Comparison of ENCODE assay signal across 2 cellular contexts in the genomic region with DNA sequence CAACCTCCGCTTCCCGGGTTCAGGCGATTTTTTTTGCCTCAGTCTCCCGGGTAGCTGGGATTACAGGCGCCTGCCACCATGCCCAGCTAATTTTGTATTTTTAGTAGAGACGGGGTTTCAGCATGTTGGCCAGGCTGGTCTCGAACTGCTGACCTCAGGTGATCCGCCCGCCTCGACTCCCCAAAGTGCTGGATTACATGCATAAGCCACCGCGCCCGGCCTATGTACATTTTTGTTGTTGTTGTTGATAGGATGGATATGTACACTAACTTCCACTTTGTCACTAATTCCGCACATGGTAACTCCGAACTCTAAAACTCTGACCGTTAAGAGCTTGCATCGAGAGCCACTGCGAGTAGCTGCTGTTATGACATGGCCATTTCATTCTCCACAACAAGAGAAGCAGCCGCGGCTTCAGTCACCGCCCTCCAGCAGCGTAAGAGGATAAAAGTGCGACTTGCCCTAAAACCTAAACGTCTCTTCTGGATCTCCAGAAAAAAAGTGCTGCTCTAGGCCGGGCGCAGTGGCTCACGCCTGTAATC.
TF ChIP-seq lines count a peak whose summit lies in the region.

No MANE protein-coding gene starts in this region.

TF ChIP-seq in SK-N-SH, 30 proteins besides CTCF, POLR2A, EP300 and RAD21 (continued from another document):
- TF ChIP-seq REST (IDR thresholded peaks at IDR 0.05; ENCODE audit: low read depth, low read length): no peak
- no peak for TF ChIP-seq TAF1 (IDR thresholded peaks at IDR 0.05; ENCODE audit: borderline replicate concordance, low read depth, low read length)
- TF ChIP-seq TCF12 (IDR thresholded peaks at IDR 0.05): no peak
- TF ChIP-seq YY1 (IDR thresholded peaks at IDR 0.05; ENCODE audit: low read depth): no peak
- no peak for TF ChIP-seq SIN3A (IDR thresholded peaks at IDR 0.05; ENCODE audit: borderline replicate concordance, low read depth, low read length)
- TF ChIP-seq TEAD4 (IDR thresholded peaks at IDR 0.05; ENCODE audit: borderline replicate concordance, insufficient read depth): no peak
- TF ChIP-seq GATA2 (CRISPR knock-in tag; IDR thresholded peaks at IDR 0.05): no peak
- TF ChIP-seq ELF1 (IDR thresholded peaks at IDR 0.05): no peak
- TF ChIP-seq, protein P1, sequence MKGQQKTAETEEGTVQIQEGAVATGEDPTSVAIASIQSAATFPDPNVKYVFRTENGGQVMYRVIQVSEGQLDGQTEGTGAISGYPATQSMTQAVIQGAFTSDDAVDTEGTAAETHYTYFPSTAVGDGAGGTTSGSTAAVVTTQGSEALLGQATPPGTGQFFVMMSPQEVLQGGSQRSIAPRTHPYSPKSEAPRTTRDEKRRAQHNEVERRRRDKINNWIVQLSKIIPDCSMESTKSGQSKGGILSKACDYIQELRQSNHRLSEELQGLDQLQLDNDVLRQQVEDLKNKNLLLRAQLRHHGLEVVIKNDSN (IDR thresholded peaks at IDR 0.05; ENCODE audit: borderline replicate concordance, low read depth): no peak
- no peak for TF ChIP-seq SMC3 (IDR thresholded peaks at IDR 0.05; ENCODE audit: low read depth, low read length)
- no peak for TF ChIP-seq NRF1 (IDR thresholded peaks at IDR 0.05; ENCODE audit: low read depth, low read length)
TF ChIP-seq in SK-N-SH: peak in this region for 0.

TF ChIP-seq in SK-N-SH treated with all-trans-retinoic acid at 6 μM for 48 hours, 23 proteins besides CTCF, POLR2A, EP300 and RAD21 (continued from another document):
- TF ChIP-seq POU6F1 (CRISPR knock-in tag; IDR thresholded peaks at IDR 0.05; ENCODE audit: borderline replicate concordance, low read depth) (no peak), BACH2 (CRISPR knock-in tag; IDR thresholded peaks at IDR 0.05; ENCODE audit: borderline replicate concordance) (no peak), CSDC2 (CRISPR knock-in tag; IDR thresholded peaks at IDR 0.05) (no peak), TSHZ2 (CRISPR knock-in tag; IDR thresholded peaks at IDR 0.05) (no peak), ZNF565 (CRISPR knock-in tag; conservative IDR thresholded peaks at IDR 0.05; ENCODE audit: low read depth) (no peak), RARB (CRISPR knock-in tag; IDR thresholded peaks at IDR 0.05) (no peak), ISL1 (CRISPR knock-in tag; IDR thresholded peaks at IDR 0.05) (no peak)
- TF ChIP-seq, protein P2, sequence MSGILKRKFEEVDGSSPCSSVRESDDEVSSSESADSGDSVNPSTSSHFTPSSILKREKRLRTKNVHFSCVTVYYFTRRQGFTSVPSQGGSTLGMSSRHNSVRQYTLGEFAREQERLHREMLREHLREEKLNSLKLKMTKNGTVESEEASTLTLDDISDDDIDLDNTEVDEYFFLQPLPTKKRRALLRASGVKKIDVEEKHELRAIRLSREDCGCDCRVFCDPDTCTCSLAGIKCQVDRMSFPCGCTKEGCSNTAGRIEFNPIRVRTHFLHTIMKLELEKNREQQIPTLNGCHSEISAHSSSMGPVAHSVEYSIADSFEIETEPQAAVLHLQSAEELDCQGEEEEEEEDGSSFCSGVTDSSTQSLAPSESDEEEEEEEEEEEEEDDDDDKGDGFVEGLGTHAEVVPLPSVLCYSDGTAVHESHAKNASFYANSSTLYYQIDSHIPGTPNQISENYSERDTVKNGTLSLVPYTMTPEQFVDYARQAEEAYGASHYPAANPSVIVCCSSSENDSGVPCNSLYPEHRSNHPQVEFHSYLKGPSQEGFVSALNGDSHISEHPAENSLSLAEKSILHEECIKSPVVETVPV (CRISPR knock-in tag; IDR thresholded peaks at IDR 0.05): no peak
